ENCODE assay signal across 19 cellular contexts in the genomic region with DNA sequence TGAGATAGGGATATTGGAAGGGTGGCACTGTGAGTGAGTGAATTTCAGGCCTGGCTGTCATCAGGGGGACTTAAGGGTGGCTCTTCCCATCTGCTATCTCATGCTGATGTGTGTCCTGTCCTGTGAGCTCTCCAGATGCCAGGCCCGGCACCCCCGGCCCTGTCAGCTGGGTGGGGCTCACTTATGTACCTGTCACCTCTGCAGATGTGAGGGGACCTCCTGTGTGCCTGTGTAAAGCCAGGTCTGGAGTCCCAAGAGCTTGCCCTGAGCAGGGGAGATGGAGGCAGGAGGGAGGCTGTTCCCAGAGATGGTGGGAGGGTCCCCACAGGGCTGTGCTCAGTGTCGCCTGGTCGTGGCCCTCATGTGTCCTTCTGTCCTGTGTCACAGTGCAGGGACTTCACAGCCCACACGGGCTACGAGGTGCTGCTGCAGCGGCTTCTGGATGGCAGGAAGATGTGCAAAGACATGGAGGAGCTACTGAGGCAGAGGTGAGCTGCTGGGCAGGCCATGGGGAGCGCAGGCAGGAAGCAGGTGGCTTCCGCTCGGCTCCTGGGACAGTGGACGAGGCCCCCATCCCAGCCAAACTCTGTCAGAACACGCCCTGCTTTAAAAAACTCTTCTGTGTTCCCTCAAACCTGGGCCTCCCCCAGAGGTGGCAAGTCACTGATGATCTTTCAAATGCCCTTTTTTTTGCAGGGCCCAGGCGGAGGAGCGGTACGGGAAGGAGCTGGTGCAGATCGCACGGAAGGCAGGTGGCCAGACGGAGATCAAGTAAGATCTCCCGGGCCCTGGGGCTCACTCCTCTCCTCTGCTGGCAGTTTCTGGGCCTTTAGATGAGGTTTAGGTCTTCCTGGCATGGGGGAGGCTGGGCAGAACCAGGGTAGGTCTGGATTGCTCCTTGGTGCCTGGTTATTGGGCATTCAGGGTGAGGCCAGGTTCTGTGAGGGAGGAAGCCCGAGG. TPM values are rescaled to one million over a fixed set of nuclear protein-coding genes. Genes with fewer than 3 reads are reported as not detected.
A peak's percentile ranks its signal among the peaks of the same experiment; 100 is the strongest.
DNase-seq lines count a peak whose midpoint lies in the region; ATAC-seq lines count a peak whose summit lies in the region.
"Had no signal": no experiment of that assay in that cellular context is flagged by ENCODE, and none has a peak within 500 bp of the region (broad histone marks: within the 10 kb centered on the region; RNA-seq: fewer than 3 reads in every experiment).

No MANE protein-coding gene starts in this region.

- no peak for DNase-seq in activated naive CD4-positive, alpha-beta T cell (lab: John Stamatoyannopoulos, UW)
- DNase-seq in T-cell (no peak), DMS53 (lab: John Stamatoyannopoulos, UW) (no peak), DMS153 (lab: John Stamatoyannopoulos, UW) (no peak), head of caudate nucleus (no peak)
- DNase-seq: activated CD8-positive, alpha-beta memory T cell treated with anti-CD3 and anti-CD28 coated beads, Interleukin-2, amount 50 U/mL, for 4 hours; erythroblast; KG1; midbrain; NCI-H1092; NCI-H2081; NCI-H510A treated with DMSO at 0.1 percent for 48 hours; stomach had no signal

- CTCF ChIA-PET in T-cell (lab: Charles Lee) = interaction anchor here (0.6 kb wide), 3 partner anchors 11 to 95 kb away, joined by 3 read pairs; no protein-coding TSS in a partner anchor

- H3K4me1 Mint-ChIP-seq in activated naive CD4-positive, alpha-beta T cell treated with anti-CD3 and anti-CD28 coated beads, Interleukin-2, amount 50 U/mL, for 24 hours = peaks cover 88% of the 10 kb centered on the region
- H3K4me1 Mint-ChIP-seq in T-cell = peaks cover 86 to 98% (median 96%) of the 10 kb centered on the region in 3 donors
- H3K4me1 Mint-ChIP-seq in dendritic cell treated with granulocyte-macrophage colony-stimulating factor and Interleukin-4, amounts not matched to agents 40 ng/mL and 50 ng/mL, for 4 days (ENCODE audit: low read depth) = peaks cover 92% of the 10 kb centered on the region
- H3K4me1 Mint-ChIP-seq in stimulated activated memory B cell treated with anti-CD40 and anti-IgM and Interleukin-4, amounts not matched to agents 10 μg/mL and 1 μg/mL and 100 μg/mL, for 72 hours = peaks cover 82% of the 10 kb centered on the region
- H3K4me1 Mint-ChIP-seq: WTC11 had no signal

- H3K36me3 Mint-ChIP-seq in activated naive CD4-positive, alpha-beta T cell treated with anti-CD3 and anti-CD28 coated beads, Interleukin-2, amount 50 U/mL, for 24 hours = peaks cover 5% of the 10 kb centered on the region
- H3K36me3 Mint-ChIP-seq in T-cell = peaks cover 13% of the 10 kb centered on the region
- peaks cover 85% of the 10 kb centered on the region for H3K36me3 Mint-ChIP-seq in dendritic cell treated with granulocyte-macrophage colony-stimulating factor and Interleukin-4, amounts not matched to agents 40 ng/mL and 50 ng/mL, for 4 days (ENCODE audit: low read depth)
- peaks cover 35% of the 10 kb centered on the region for H3K36me3 Mint-ChIP-seq in stimulated activated memory B cell treated with anti-CD40 and anti-IgM and Interleukin-4, amounts not matched to agents 10 μg/mL and 1 μg/mL and 100 μg/mL, for 72 hours
- H3K36me3 Mint-ChIP-seq: WTC11 had no signal

- H3K9me3 Mint-ChIP-seq in activated naive CD4-positive, alpha-beta T cell treated with anti-CD3 and anti-CD28 coated beads, Interleukin-2, amount 50 U/mL, for 24 hours = no peaks in the 10 kb centered on the region
- no peaks in the 10 kb centered on the region for H3K9me3 Mint-ChIP-seq in T-cell
- no peaks in the 10 kb centered on the region for H3K9me3 Mint-ChIP-seq in dendritic cell treated with granulocyte-macrophage colony-stimulating factor and Interleukin-4, amounts not matched to agents 40 ng/mL and 50 ng/mL, for 4 days
- no peaks in the 10 kb centered on the region for H3K9me3 Mint-ChIP-seq in stimulated activated memory B cell treated with anti-CD40 and anti-IgM and Interleukin-4, amounts not matched to agents 10 μg/mL and 1 μg/mL and 100 μg/mL, for 72 hours
- H3K9me3 Mint-ChIP-seq: WTC11 had no signal

- H3K4me3 Mint-ChIP-seq in activated naive CD4-positive, alpha-beta T cell treated with anti-CD3 and anti-CD28 coated beads, Interleukin-2, amount 50 U/mL, for 24 hours = no peak overlapping the region
- H3K4me3 Mint-ChIP-seq in T-cell = no peak overlapping the region
- H3K4me3 Mint-ChIP-seq in dendritic cell treated with granulocyte-macrophage colony-stimulating factor and Interleukin-4, amounts not matched to agents 40 ng/mL and 50 ng/mL, for 4 days = no peak overlapping the region
- H3K4me3 Mint-ChIP-seq in stimulated activated memory B cell treated with anti-CD40 and anti-IgM and Interleukin-4, amounts not matched to agents 10 μg/mL and 1 μg/mL and 100 μg/mL, for 72 hours = no peak overlapping the region
- H3K4me3 Mint-ChIP-seq: WTC11 had no signal

- ATAC-seq in T-cell (replicated peaks in 1 of 4) = no peak
- no peak for ATAC-seq in stimulated activated memory B cell treated with anti-CD40 and anti-IgM and Interleukin-4, amounts not matched to agents 10 μg/mL and 1 μg/mL and 100 μg/mL, for 72 hours
- ATAC-seq: WTC11 had no signal

- H3K27me3 Mint-ChIP-seq in activated naive CD4-positive, alpha-beta T cell treated with anti-CD3 and anti-CD28 coated beads, Interleukin-2, amount 50 U/mL, for 24 hours = no peaks in the 10 kb centered on the region
- H3K27me3 Mint-ChIP-seq in T-cell = no peaks in the 10 kb centered on the region
- no peaks in the 10 kb centered on the region for H3K27me3 Mint-ChIP-seq in dendritic cell treated with granulocyte-macrophage colony-stimulating factor and Interleukin-4, amounts not matched to agents 40 ng/mL and 50 ng/mL, for 4 days
- no peaks in the 10 kb centered on the region for H3K27me3 Mint-ChIP-seq in stimulated activated memory B cell treated with anti-CD40 and anti-IgM and Interleukin-4, amounts not matched to agents 10 μg/mL and 1 μg/mL and 100 μg/mL, for 72 hours

- peak overlapping the region; percentile 74 for H3K27ac Mint-ChIP-seq in activated naive CD4-positive, alpha-beta T cell treated with anti-CD3 and anti-CD28 coated beads, Interleukin-2, amount 50 U/mL, for 24 hours
- peak overlapping the region; percentile 69 to 91 for H3K27ac Mint-ChIP-seq in T-cell
- peak overlapping the region; percentile 55 for H3K27ac Mint-ChIP-seq in dendritic cell treated with granulocyte-macrophage colony-stimulating factor and Interleukin-4, amounts not matched to agents 40 ng/mL and 50 ng/mL, for 4 days
- H3K27ac Mint-ChIP-seq in stimulated activated memory B cell treated with anti-CD40 and anti-IgM and Interleukin-4, amounts not matched to agents 10 μg/mL and 1 μg/mL and 100 μg/mL, for 72 hours = peak overlapping the region; percentile 76
- H3K27ac Mint-ChIP-seq: WTC11 had no signal

- POLR2A ChIA-PET in T-cell (lab: Charles Lee) = interaction anchor here in 1 of 2 donors (0.6 kb wide), 1 partner anchor 50 kb away, joined by 11 read pairs; no protein-coding TSS in a partner anchor

- intact Hi-C loops in dendritic cell treated with granulocyte-macrophage colony-stimulating factor and Interleukin-4, amounts not matched to agents 40 ng/mL and 50 ng/mL, for 4 days (cut with micrococcal nuclease) = no loop called here
- intact Hi-C loops in head of caudate nucleus (cut with DNase I) = no loop called here

RNA-seq across cellular contexts. Expression of gene PSTPIP1, which starts 23.1 kb away (rescaled TPM):
- total RNA-seq in T-cell = 100 to 1,000 TPM; 110 to 231 (median 180) TPM
- total RNA-seq: bronchial epithelial cell, G401 had no signal

RNA-seq across cellular contexts. Expression of gene TSPAN3, which starts 52.9 kb away (rescaled TPM):
- 10 to 100 TPM; 12.7 to 26.3 (median 25.0) TPM for total RNA-seq in T-cell
